8 cellular contexts compared by ENCODE assay signal in the genomic region with DNA sequence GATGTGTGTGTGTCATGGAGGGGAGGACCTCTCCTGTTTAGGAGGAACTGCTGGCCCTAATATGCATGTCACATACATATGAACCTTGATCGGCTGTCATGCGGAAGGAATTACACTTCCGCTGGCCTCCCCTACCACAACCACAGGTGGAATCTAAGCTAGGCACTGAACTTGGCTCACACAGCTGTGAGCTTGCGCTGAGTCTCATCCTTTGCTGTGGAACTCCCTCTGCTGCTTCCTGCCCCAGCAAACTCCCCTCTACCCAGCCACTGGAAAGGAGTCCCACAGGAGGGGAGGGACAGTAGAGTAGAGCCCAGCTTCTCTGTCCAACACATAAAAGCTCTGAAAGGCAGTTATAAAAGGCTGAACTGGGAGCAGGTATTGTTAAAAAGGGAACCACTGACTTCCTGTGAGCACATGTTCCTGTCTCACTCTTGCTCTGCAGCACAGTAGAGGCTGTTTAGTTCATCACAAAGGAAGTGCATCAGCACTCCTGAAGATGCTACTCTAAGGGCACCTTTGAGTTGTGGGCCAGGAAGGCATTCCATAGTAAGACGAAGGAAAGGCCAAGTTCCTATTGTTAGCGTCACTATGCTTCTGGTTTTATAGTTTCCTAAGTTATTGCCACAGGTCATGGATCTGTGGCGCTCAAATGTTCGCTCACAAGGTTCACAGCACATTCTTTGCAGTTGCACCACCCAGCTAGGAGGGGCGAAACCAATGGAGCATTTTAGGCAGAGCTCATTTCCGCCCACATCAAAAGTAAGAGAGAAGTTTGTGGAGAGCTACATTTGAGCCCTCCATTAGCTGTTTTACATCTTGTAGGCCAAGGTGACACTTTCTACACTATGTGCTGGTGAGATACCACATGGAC. TPM values are rescaled to one million over a fixed set of nuclear protein-coding genes. Genes with fewer than 3 reads are reported as not detected.
DNase-seq lines count a peak whose midpoint lies in the region; ATAC-seq lines count a peak whose summit lies in the region.

No MANE protein-coding gene starts in this region.

- peak; percentile 38 for DNase-seq in RPMI7951 (ENCODE audit: low read depth)
- DNase-seq in stimulated activated CD4-positive, alpha-beta T cell treated with anti-CD3 and anti-CD28 coated beads, Interleukin-15, amount 100 ng/mL, for 1 hour (ENCODE audit: low read depth in 1 of 2, low spot score in 1 of 2) = peak; percentile 29 to 41
- no peak for DNase-seq in NCI-H1048 (lab: John Stamatoyannopoulos, UW)
- DNase-seq in COR-L47 (lab: John Stamatoyannopoulos, UW) = no peak
- DNase-seq in head of caudate nucleus = no peak

- peak overlapping the region; percentile 99 for H3K27ac Mint-ChIP-seq in activated naive CD4-positive, alpha-beta T cell treated with anti-CD3 and anti-CD28 coated beads, Interleukin-2, amount 50 U/mL, for 24 hours

- no peaks in the 10 kb centered on the region for H3K27me3 Mint-ChIP-seq in activated naive CD4-positive, alpha-beta T cell treated with anti-CD3 and anti-CD28 coated beads, Interleukin-2, amount 50 U/mL, for 24 hours

- peaks cover 96% of the 10 kb centered on the region for H3K4me1 Mint-ChIP-seq in activated naive CD4-positive, alpha-beta T cell treated with anti-CD3 and anti-CD28 coated beads, Interleukin-2, amount 50 U/mL, for 24 hours

- ATAC-seq in GM18508 (IDR thresholded peaks at IDR 0.05; ENCODE audit: insufficient read depth, unreplicated experiment) = peak; percentile 51
- ATAC-seq in HG02840 (IDR thresholded peaks at IDR 0.05; ENCODE audit: low FRiP score, unreplicated experiment) = peak; percentile 67

- intact Hi-C loops in head of caudate nucleus (cut with DNase I) = no loop called here

- H3K9me3 Mint-ChIP-seq in activated naive CD4-positive, alpha-beta T cell treated with anti-CD3 and anti-CD28 coated beads, Interleukin-2, amount 50 U/mL, for 24 hours = peaks cover 13% of the 10 kb centered on the region

- no peaks in the 10 kb centered on the region for H3K36me3 Mint-ChIP-seq in activated naive CD4-positive, alpha-beta T cell treated with anti-CD3 and anti-CD28 coated beads, Interleukin-2, amount 50 U/mL, for 24 hours

- H3K4me3 Mint-ChIP-seq in activated naive CD4-positive, alpha-beta T cell treated with anti-CD3 and anti-CD28 coated beads, Interleukin-2, amount 50 U/mL, for 24 hours = peak overlapping the region; percentile 84

RNA-seq across cellular contexts. Expression of a gene that starts 17.7 kb away (rescaled TPM):
- 0.12 and 0.98 TPM in 2 replicates for total RNA-seq in RPMI7951 (2014; rRNA removed; shearing (Covaris generic))

Comparison
In these comparisons a context has a peak if more than half of its experiments do, and no peak if none do; other contexts are left out.
1. DNase-seq: peak in RPMI7951 (single experiment) and stimulated activated CD4-positive, alpha-beta T cell treated with anti-CD3 and anti-CD28 coated beads, Interleukin-15, amount 100 ng/mL, for 1 hour (2 of 2); none in NCI-H1048 (single experiment), COR-L47 (single experiment) and head of caudate nucleus (0 of 42).